ENCODE assay signal across 19 cellular contexts in genomic region chr21:28375708-28376385, GRCh38.
A peak's percentile ranks its signal among the peaks of the same experiment; 100 is the strongest.
DNase-seq lines count a peak whose midpoint lies in the region; ATAC-seq and TF ChIP-seq lines count a peak whose summit lies in the region.
"Had no signal": no experiment of that assay in that cellular context is flagged by ENCODE, and none has a peak within 500 bp of the region (broad histone marks: within the 10 kb centered on the region; RNA-seq: fewer than 3 reads in every experiment).

No MANE protein-coding gene starts in this region.

- H3K27me3 Mint-ChIP-seq in Calu3 (ENCODE audit: unreplicated experiment) = no peaks in the 10 kb centered on the region
- peaks cover 0 to 22% (median 6%) of the 10 kb centered on the region in 5 donors for H3K27me3 Mint-ChIP-seq in naive thymus-derived CD4-positive, alpha-beta T cell
- H3K27me3 Mint-ChIP-seq: T-cell had no signal

- H3K9me3 ChIP-seq in hepatocyte (ENCODE audit: low read depth) = no peaks in the 10 kb centered on the region
- no peaks in the 10 kb centered on the region for H3K9me3 ChIP-seq in naive thymus-derived CD4-positive, alpha-beta T cell (ENCODE audit: control insufficient read depth in 2 of 3, low read length in 3 of 3)

- peaks cover 29% of the 10 kb centered on the region for H3K4me1 Mint-ChIP-seq in Calu3 (ENCODE audit: low read depth, unreplicated experiment)
- H3K4me1 Mint-ChIP-seq in naive thymus-derived CD4-positive, alpha-beta T cell = no peaks in the 10 kb centered on the region
- H3K4me1 Mint-ChIP-seq: T-cell had no signal

- peak overlapping the region; percentile 77 for H3K27ac Mint-ChIP-seq in Calu3 (ENCODE audit: unreplicated experiment)
- H3K27ac Mint-ChIP-seq in naive thymus-derived CD4-positive, alpha-beta T cell = no peak overlapping the region
- H3K27ac Mint-ChIP-seq: T-cell had no signal

- CTCF ChIA-PET in Calu3 (lab: Charles Lee) = no interaction called here
- CTCF ChIA-PET in naive thymus-derived CD4-positive, alpha-beta T cell (lab: Charles Lee) = no interaction called here

- H3K4me2 ChIP-seq in hepatocyte = peak overlapping the region; percentile 1

- in situ Hi-C loops in G401 (cut with HindIII; ENCODE audit: low sequenced_read_pairs) = no loop called here

- no peak overlapping the region for H2AFZ ChIP-seq in hepatocyte

- ATAC-seq in GM18502 (IDR thresholded peaks at IDR 0.05; ENCODE audit: poor library complexity, unreplicated experiment) (no peak), HG03378 (IDR thresholded peaks at IDR 0.05; ENCODE audit: unreplicated experiment) (no peak)
- ATAC-seq in naive thymus-derived CD4-positive, alpha-beta T cell = no peak
- ATAC-seq: heart right ventricle; stimulated activated naive CD8-positive, alpha-beta T cell treated with anti-CD3 and anti-CD28 coated beads, Interleukin-15, Interleukin-2, amounts not matched to agents 100 U/mL and 50 U/mL, for 24 hours; T-cell had no signal

- intact Hi-C loops in Calu3 (cut with micrococcal nuclease; ENCODE audit: unreplicated experiment) = no loop called here
- intact Hi-C loops in naive thymus-derived CD4-positive, alpha-beta T cell (cut with micrococcal nuclease) = no loop called here

- POLR2A ChIA-PET in naive thymus-derived CD4-positive, alpha-beta T cell (lab: Charles Lee) = no interaction called here

- DNase-seq in Calu3 (peak; percentile 9), brain pericyte (ENCODE audit: low read depth, low spot score) (peak; percentile 4), hepatocyte (ENCODE audit: low spot score) (no peak), renal cortical epithelial cell (ENCODE audit: low read depth) (peak; percentile 90), G401 (ENCODE audit: low spot score) (no peak)
- no peak for DNase-seq in naive thymus-derived CD4-positive, alpha-beta T cell
- DNase-seq: activated naive CD4-positive, alpha-beta T cell treated with Interleukin-2 at 50 U/mL for 16 hours; AML-193; COR-L47; dorsolateral prefrontal cortex; heart right ventricle; NCI-H1105; NCI-H2081 treated with DMSO at 0.1 percent for 48 hours; NCI-H526 treated with DMSO at 0.1 percent for 48 hours; Right ventricle myocardium superior; stimulated activated naive CD8-positive, alpha-beta T cell treated with anti-CD3 and anti-CD28 coated beads, Interleukin-15, Interleukin-2, amounts not matched to agents 100 U/mL and 50 U/mL, for 24 hours; T-cell had no signal

- 77% methylated on average over 2 of the region's 2 CpGs for WGBS in hepatocyte (ENCODE audit: low lambda C conversion rate, missing lambda C conversion rate)

- BruUV-seq in Calu3 (replicated peaks; lab: Mats Ljungman, UMichigan) = no TSS peak

- no peaks in the 10 kb centered on the region for H3K79me2 ChIP-seq in hepatocyte

- no peaks in the 10 kb centered on the region for H3K9me3 Mint-ChIP-seq in Calu3 (ENCODE audit: low read depth, unreplicated experiment)
- H3K9me3 Mint-ChIP-seq in naive thymus-derived CD4-positive, alpha-beta T cell = peaks cover 0 to 57% (median 13%) of the 10 kb centered on the region in 11 donors

- H3K9me2 ChIP-seq in hepatocyte (replicated peaks; ENCODE audit: insufficient read depth) = no peaks in the 10 kb centered on the region

- no peaks in the 10 kb centered on the region for H3K27me3 ChIP-seq in hepatocyte
- no peaks in the 10 kb centered on the region for H3K27me3 ChIP-seq in naive thymus-derived CD4-positive, alpha-beta T cell (ENCODE audit: control insufficient read depth in 2 of 2, insufficient read depth in 2 of 2, low read length in 2 of 2)
- H3K27me3 ChIP-seq: dorsolateral prefrontal cortex, heart right ventricle had no signal

- H3K36me3 Mint-ChIP-seq in Calu3 (ENCODE audit: insufficient read depth, unreplicated experiment) = no peaks in the 10 kb centered on the region
- peaks cover 0 to 9% (median 0%) of the 10 kb centered on the region in 5 donors for H3K36me3 Mint-ChIP-seq in naive thymus-derived CD4-positive, alpha-beta T cell
- H3K36me3 Mint-ChIP-seq: T-cell had no signal

- no peak overlapping the region for H3K4me3 Mint-ChIP-seq in Calu3 (ENCODE audit: low read depth, unreplicated experiment)
- no peak overlapping the region for H3K4me3 Mint-ChIP-seq in naive thymus-derived CD4-positive, alpha-beta T cell
- H3K4me3 Mint-ChIP-seq: T-cell had no signal

- no peaks in the 10 kb centered on the region for H3K4me1 ChIP-seq in hepatocyte (ENCODE audit: insufficient read depth)
- H3K4me1 ChIP-seq in naive thymus-derived CD4-positive, alpha-beta T cell (ENCODE audit: control insufficient read depth in 2 of 2, insufficient read depth in 2 of 2, low read length in 2 of 2) = no peaks in the 10 kb centered on the region
- H3K4me1 ChIP-seq: heart right ventricle had no signal

- H3K4me3 ChIP-seq in hepatocyte = no peak overlapping the region
- H3K4me3 ChIP-seq in naive thymus-derived CD4-positive, alpha-beta T cell (ENCODE audit: low read length) = no peak overlapping the region
- H3K4me3 ChIP-seq: dorsolateral prefrontal cortex, heart right ventricle had no signal

- H3K27ac ChIP-seq in hepatocyte = peak overlapping the region; percentile 31
- H3K27ac ChIP-seq in naive thymus-derived CD4-positive, alpha-beta T cell (ENCODE audit: low read depth, low read length) = no peak overlapping the region
- H3K27ac ChIP-seq: dorsolateral prefrontal cortex, heart right ventricle had no signal

- no peaks in the 10 kb centered on the region for H4K20me1 ChIP-seq in hepatocyte (ENCODE audit: insufficient read depth, poor library complexity, severe bottlenecking)

- H3K36me3 ChIP-seq in hepatocyte (replicated peaks; ENCODE audit: insufficient read depth, low read depth) = no peaks in the 10 kb centered on the region
- no peaks in the 10 kb centered on the region for H3K36me3 ChIP-seq in naive thymus-derived CD4-positive, alpha-beta T cell (ENCODE audit: control insufficient read depth in 2 of 3, insufficient read depth in 3 of 3, low read length in 3 of 3)
- H3K36me3 ChIP-seq: heart right ventricle had no signal

- TF ChIP-seq CTCF in Calu3 (IDR thresholded peaks at IDR 0.05; ENCODE audit: unreplicated experiment) (no peak), hepatocyte (IDR thresholded peaks at IDR 0.05; ENCODE audit: poor library complexity) (no peak)

Comparison
In these comparisons a context has a peak if more than half of its experiments do, and no peak if none do; other contexts are left out.
1. DNase-seq: peak in Calu3 (single experiment), brain pericyte (single experiment) and renal cortical epithelial cell (single experiment); none in hepatocyte (single experiment), naive thymus-derived CD4-positive, alpha-beta T cell (0 of 9) and G401 (single experiment).